ENCODE assay signal across 7 cellular contexts in the genomic region with DNA sequence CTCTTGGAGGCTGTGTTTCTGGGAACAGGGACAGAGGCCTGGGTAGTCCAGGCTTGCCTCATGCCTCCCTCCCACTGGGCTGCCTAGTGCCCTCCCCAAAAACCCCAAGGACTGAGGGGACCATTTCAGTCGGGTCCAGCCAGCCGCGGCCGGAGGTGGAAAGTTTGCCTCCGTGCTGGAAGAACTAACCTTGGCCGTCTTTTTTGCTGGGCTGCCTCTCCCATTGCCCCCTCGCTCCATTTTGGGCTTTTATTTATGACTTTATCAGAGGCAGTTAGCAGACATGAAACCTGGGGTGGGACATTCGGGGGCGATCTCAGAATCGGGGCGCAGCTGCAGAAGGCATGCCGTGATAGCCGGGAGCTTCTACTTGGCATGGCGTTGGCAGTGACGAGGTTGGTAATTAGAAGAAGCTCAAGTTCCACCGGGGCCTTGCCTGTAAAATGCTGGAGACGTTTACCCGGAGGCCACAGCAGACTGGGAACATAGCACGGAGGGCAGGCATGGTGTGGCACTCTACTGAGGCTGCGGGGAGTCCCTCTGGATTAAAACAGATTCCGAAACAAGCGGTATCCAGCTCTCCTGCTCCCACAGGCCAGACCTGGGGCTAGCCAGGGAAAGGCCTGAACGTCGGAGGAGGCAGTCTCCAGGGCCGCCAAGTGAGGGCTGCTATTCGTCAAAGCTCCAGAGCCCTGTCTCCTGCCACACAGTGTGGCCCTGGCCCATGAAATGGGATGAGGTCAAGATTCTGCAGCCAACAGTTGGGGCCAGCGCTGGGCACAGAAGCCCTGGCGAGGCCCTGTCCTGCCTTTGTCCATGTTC.
A peak's percentile ranks its signal among the peaks of the same experiment; 100 is the strongest.
DNase-seq lines count a peak whose midpoint lies in the region; ATAC-seq and TF ChIP-seq lines count a peak whose summit lies in the region.

No MANE protein-coding gene starts in this region.

- ATAC-seq in gastrocnemius medialis (peak in 1 of 2 donors; percentile 16), GM21737 (IDR thresholded peaks at IDR 0.05; ENCODE audit: unreplicated experiment) (no peak)

- intact Hi-C loops in gastrocnemius medialis (cut with DNase I; ENCODE audit: low total_unique reads), result no loop called here

- TF ChIP-seq POLR2A in gastrocnemius medialis (IDR thresholded peaks at IDR 0.05), result peak; percentile 66 to 80

- peaks cover 20% of the 10 kb centered on the region for H3K4me1 ChIP-seq in HEK293 (ENCODE audit: control insufficient read depth, insufficient read depth, low read length)
- peaks cover 52% of the 10 kb centered on the region for H3K4me1 ChIP-seq in SJSA1 (replicated peaks)
- H3K4me1 ChIP-seq in gastrocnemius medialis, result peaks cover 49 to 60% of the 10 kb centered on the region in 2 donors

- no peak for TF ChIP-seq CTCF in HEK293 (tag by site-specific recombination; IDR thresholded peaks at IDR 0.05)
- no peak for TF ChIP-seq CTCF in gastrocnemius medialis (IDR thresholded peaks at IDR 0.05 in 4 of 5, conservative IDR thresholded peaks at IDR 0.05 in 1 of 5)

- H3K27ac ChIP-seq in HEK293 (ENCODE audit: extremely low read depth, low read depth, low read length), result peak overlapping the region; percentile 100
- H3K27ac ChIP-seq in SJSA1, result peak overlapping the region; percentile 92
- peak overlapping the region; percentile 94 to 98 (median 97) for H3K27ac ChIP-seq in gastrocnemius medialis

- in situ Hi-C loops in gastrocnemius medialis (cut with MboI; ENCODE audit: low sequenced_read_pairs in 4 of 4), result no loop called here

- H3K36me3 ChIP-seq in HEK293 (ENCODE audit: control insufficient read depth in 2 of 2, insufficient read depth in 1 of 2, low read length in 2 of 2) (peaks cover 5 to 28% of the 10 kb centered on the region in 2 experiments; a peak in 1 of 3 replicates), SJSA1 (peaks cover 76% of the 10 kb centered on the region), gastrocnemius medialis (no peaks in the 10 kb centered on the region)

- DNase-seq in SJSA1 (ENCODE audit: low read depth in 1 of 2, low spot score in 2 of 2), result peak in 1 of 2 experiments; percentile 71
- peak; percentile 73 for DNase-seq in globus pallidus (ENCODE audit: low spot score)
- peak in 1 of 2 donors; percentile 86 for DNase-seq in gastrocnemius medialis
- DNase-seq in HK-2 (ENCODE audit: unreplicated experiment), result no peak
- DNase-seq in stimulated activated CD4-positive, alpha-beta T cell treated with anti-CD3 and anti-CD28 coated beads, Interleukin-4, amount 100 ng/mL, for 4 hours, result no peak

- peak overlapping the region; percentile 99 for H3K4me3 ChIP-seq in HEK293 (ENCODE audit: low read depth, low read length)
- H3K4me3 ChIP-seq in SJSA1, result peak overlapping the region; percentile 88
- peak overlapping the region; percentile 78 to 86 (median 82) for H3K4me3 ChIP-seq in gastrocnemius medialis

- no peaks in the 10 kb centered on the region for H3K27me3 ChIP-seq in SJSA1 (replicated peaks)
- no peaks in the 10 kb centered on the region for H3K27me3 ChIP-seq in gastrocnemius medialis

- H3K9me3 ChIP-seq in HEK293 (ENCODE audit: control insufficient read depth, insufficient read depth, low read depth, low read length), result no peaks in the 10 kb centered on the region
- H3K9me3 ChIP-seq in SJSA1 (replicated peaks), result no peaks in the 10 kb centered on the region
- no peaks in the 10 kb centered on the region for H3K9me3 ChIP-seq in gastrocnemius medialis

- POLR2A ChIA-PET in HEK293 (lab: Yijun Ruan, JAX), result interaction anchor here (0.5 to 3.4 kb wide), 11 partner anchors 12 to 93 kb away, joined by 3 to 25 read pairs (median 5); no protein-coding TSS in a partner anchor

- CTCF ChIA-PET in HEK293 (lab: Yijun Ruan, JAX), result interaction anchor here (0.8 to 2.9 kb wide), 7 partner anchors 37 to 79 kb away, joined by 3 to 40 read pairs (median 6); no protein-coding TSS in a partner anchor

TF ChIP-seq in HEK293, 187 proteins besides CTCF, POLR2A, EP300 and RAD21 (continues in another document):
- no peak for TF ChIP-seq HOXA7 (CRISPR knock-in tag; IDR thresholded peaks at IDR 0.05; ENCODE audit: borderline replicate concordance)
- no peak for TF ChIP-seq ZNF830 (tag by site-specific recombination; IDR thresholded peaks at IDR 0.05; ENCODE audit: low read depth)
- no peak for TF ChIP-seq EGR2 (tag by site-specific recombination; IDR thresholded peaks at IDR 0.05; ENCODE audit: low read depth)
- peak; percentile 73 for TF ChIP-seq ZBTB17 (tag by site-specific recombination; IDR thresholded peaks at IDR 0.05)
- TF ChIP-seq OSR2 (tag by site-specific recombination; IDR thresholded peaks at IDR 0.05), result no peak
- TF ChIP-seq ZNF654 (tag by site-specific recombination; IDR thresholded peaks at IDR 0.05; ENCODE audit: low read depth), result no peak
- no peak for TF ChIP-seq ZNF623 (tag by site-specific recombination; IDR thresholded peaks at IDR 0.05)
- no peak for TF ChIP-seq ZNF585B (tag by site-specific recombination; IDR thresholded peaks at IDR 0.05)
- no peak for TF ChIP-seq PRDM1 (tag by site-specific recombination; IDR thresholded peaks at IDR 0.05)
- TF ChIP-seq ZNF292 (tag by site-specific recombination; IDR thresholded peaks at IDR 0.05; ENCODE audit: borderline replicate concordance, low read depth), result no peak
- no peak for TF ChIP-seq ZNF350 (tag by site-specific recombination; IDR thresholded peaks at IDR 0.05)
- TF ChIP-seq, protein P1, sequence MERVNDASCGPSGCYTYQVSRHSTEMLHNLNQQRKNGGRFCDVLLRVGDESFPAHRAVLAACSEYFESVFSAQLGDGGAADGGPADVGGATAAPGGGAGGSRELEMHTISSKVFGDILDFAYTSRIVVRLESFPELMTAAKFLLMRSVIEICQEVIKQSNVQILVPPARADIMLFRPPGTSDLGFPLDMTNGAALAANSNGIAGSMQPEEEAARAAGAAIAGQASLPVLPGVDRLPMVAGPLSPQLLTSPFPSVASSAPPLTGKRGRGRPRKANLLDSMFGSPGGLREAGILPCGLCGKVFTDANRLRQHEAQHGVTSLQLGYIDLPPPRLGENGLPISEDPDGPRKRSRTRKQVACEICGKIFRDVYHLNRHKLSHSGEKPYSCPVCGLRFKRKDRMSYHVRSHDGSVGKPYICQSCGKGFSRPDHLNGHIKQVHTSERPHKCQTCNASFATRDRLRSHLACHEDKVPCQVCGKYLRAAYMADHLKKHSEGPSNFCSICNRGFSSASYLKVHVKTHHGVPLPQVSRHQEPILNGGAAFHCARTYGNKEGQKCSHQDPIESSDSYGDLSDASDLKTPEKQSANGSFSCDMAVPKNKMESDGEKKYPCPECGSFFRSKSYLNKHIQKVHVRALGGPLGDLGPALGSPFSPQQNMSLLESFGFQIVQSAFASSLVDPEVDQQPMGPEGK (tag by site-specific recombination; IDR thresholded peaks at IDR 0.05), result 0 out of 2 replicates have a peak, but pooled peaks have one; percentile 75
- TF ChIP-seq ZNF571 (tag by site-specific recombination; IDR thresholded peaks at IDR 0.05), result no peak
- TF ChIP-seq ZBTB8A (tag by site-specific recombination; IDR thresholded peaks at IDR 0.05), result peak; percentile 16; the same call in 1 of the 2 replicates
- no peak for TF ChIP-seq ZNF155 (tag by site-specific recombination; IDR thresholded peaks at IDR 0.05)
- no peak for TF ChIP-seq ZXDB (tag by site-specific recombination; IDR thresholded peaks at IDR 0.05)
- peak; percentile 70; the same call in 1 of the 2 replicates for TF ChIP-seq ZBTB20 (tag by site-specific recombination; IDR thresholded peaks at IDR 0.05)
- peak; percentile 71 for TF ChIP-seq ZNF600 (tag by site-specific recombination; IDR thresholded peaks at IDR 0.05)
- TF ChIP-seq, protein P2, sequence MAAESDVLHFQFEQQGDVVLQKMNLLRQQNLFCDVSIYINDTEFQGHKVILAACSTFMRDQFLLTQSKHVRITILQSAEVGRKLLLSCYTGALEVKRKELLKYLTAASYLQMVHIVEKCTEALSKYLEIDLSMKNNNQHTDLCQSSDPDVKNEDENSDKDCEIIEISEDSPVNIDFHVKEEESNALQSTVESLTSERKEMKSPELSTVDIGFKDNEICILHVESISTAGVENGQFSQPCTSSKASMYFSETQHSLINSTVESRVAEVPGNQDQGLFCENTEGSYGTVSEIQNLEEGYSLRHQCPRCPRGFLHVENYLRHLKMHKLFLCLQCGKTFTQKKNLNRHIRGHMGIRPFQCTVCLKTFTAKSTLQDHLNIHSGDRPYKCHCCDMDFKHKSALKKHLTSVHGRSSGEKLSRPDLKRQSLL (tag by site-specific recombination; IDR thresholded peaks at IDR 0.05), result peak; percentile 91
- TF ChIP-seq GLIS1 (tag by site-specific recombination; IDR thresholded peaks at IDR 0.05), result peak; percentile 23; the same call in 1 of the 2 replicates
- 0 out of 2 replicates have a peak, but pooled peaks have one; percentile 25 for TF ChIP-seq YY1 (tag by site-specific recombination; IDR thresholded peaks at IDR 0.05)
- peak; percentile 47; the same call in 1 of the 2 replicates for TF ChIP-seq IKZF3 (tag by site-specific recombination; IDR thresholded peaks at IDR 0.05)
- TF ChIP-seq ZNF555 (tag by site-specific recombination; conservative IDR thresholded peaks at IDR 0.05), result no peak
- TF ChIP-seq, protein P3, sequence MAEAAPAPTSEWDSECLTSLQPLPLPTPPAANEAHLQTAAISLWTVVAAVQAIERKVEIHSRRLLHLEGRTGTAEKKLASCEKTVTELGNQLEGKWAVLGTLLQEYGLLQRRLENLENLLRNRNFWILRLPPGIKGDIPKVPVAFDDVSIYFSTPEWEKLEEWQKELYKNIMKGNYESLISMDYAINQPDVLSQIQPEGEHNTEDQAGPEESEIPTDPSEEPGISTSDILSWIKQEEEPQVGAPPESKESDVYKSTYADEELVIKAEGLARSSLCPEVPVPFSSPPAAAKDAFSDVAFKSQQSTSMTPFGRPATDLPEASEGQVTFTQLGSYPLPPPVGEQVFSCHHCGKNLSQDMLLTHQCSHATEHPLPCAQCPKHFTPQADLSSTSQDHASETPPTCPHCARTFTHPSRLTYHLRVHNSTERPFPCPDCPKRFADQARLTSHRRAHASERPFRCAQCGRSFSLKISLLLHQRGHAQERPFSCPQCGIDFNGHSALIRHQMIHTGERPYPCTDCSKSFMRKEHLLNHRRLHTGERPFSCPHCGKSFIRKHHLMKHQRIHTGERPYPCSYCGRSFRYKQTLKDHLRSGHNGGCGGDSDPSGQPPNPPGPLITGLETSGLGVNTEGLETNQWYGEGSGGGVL (tag by site-specific recombination; IDR thresholded peaks at IDR 0.05), result no peak; the same call in 1 of the 2 replicates
- TF ChIP-seq ZNF302 (tag by site-specific recombination; IDR thresholded peaks at IDR 0.05; ENCODE audit: low read depth), result no peak
- TF ChIP-seq BCL11B (tag by site-specific recombination; IDR thresholded peaks at IDR 0.05; ENCODE audit: low read depth), result peak; percentile 52; the same call in 1 of the 2 replicates
